19 cellular contexts compared by ENCODE assay signal in genomic region chr6:8859501-8859900, GRCh38.
"Had no signal": no experiment of that assay in that cellular context is flagged by ENCODE, and none has a peak within 500 bp of the region (broad histone marks: within the 10 kb centered on the region; RNA-seq: fewer than 3 reads in every experiment).

No MANE protein-coding gene starts in this region.

- H3K27me3 ChIP-seq: ascending aorta, cardiac muscle cell, dorsolateral prefrontal cortex, heart left ventricle, pancreas, right lobe of liver, stomach had no signal

- ATAC-seq: naive thymus-derived CD8-positive, alpha-beta T cell; stimulated activated effector memory CD8-positive, alpha-beta T cell treated with anti-CD3 and anti-CD28 coated beads, Interleukin-12 subunit alpha, Interleukin-12 subunit beta, amount 100 ng/mL, for 72 hours; T-cell had no signal

- H3K36me3 ChIP-seq: ascending aorta, cardiac muscle cell, heart left ventricle, pancreas, right lobe of liver, stomach had no signal

- H3K9me3 ChIP-seq: ascending aorta, heart left ventricle, pancreas, right lobe of liver, stomach had no signal

- H3K4me1 ChIP-seq: ascending aorta, pancreas, stomach had no signal

- DNase-seq: activated B cell treated with CpG ODN at 0.5 μM for 24 hours; activated CD4-positive, alpha-beta memory T cell treated with anti-CD3 and anti-CD28 coated beads for 36 hours; activated CD4-positive, alpha-beta T cell treated with anti-CD3 and anti-CD28 coated beads for 4 hours; activated naive CD4-positive, alpha-beta T cell treated with anti-CD3 and anti-CD28 coated beads for 36 hours; activated T-cell treated with anti-CD3 and anti-CD28 coated beads, Interleukin-2, amount 50 U/mL, for 24 hours; dorsolateral prefrontal cortex; mesendoderm; naive thymus-derived CD8-positive, alpha-beta T cell; pancreas; right lobe of liver; stimulated activated CD4-positive, alpha-beta T cell treated with anti-CD3 and anti-CD28 coated beads, Interleukin-4, amount 100 ng/mL, for 24 hours; stomach; T-cell; trophoblast cell had no signal

- H3K27ac ChIP-seq: ascending aorta, cardiac muscle cell, dorsolateral prefrontal cortex, epithelial cell of prostate, heart left ventricle, pancreas, stomach had no signal

- H3K4me3 ChIP-seq: ascending aorta, cardiac muscle cell, dorsolateral prefrontal cortex, heart left ventricle, pancreas, right lobe of liver, stomach had no signal
